ENCODE assay signal across 15 cellular contexts in the genomic region with DNA sequence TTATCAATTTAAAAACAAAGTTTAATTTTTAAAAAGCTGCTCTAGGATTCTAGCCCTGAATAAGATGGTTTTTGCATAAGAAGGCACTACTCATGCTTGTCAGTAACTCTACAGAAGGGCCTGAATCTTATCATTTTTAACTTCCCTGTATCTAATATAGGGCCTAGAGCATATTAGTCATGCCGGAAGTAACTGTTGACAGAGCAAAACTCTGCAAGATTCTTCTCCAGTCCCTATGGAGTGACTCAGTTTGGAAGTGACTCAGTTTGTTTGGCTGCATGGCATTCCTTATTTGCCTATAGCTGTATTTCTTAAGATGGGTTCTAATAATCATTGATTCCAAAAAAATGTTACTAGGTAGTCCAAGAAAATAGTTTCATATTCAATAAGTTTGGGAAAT.
DNase-seq lines count a peak whose midpoint lies in the region; ATAC-seq lines count a peak whose summit lies in the region.
"Had no signal": no experiment of that assay in that cellular context is flagged by ENCODE, and none has a peak within 500 bp of the region (broad histone marks: within the 10 kb centered on the region; RNA-seq: fewer than 3 reads in every experiment).

No MANE protein-coding gene starts in this region.

- no peaks in the 10 kb centered on the region for H3K79me1 ChIP-seq in mesendoderm (ENCODE audit: low read length)

- no peak overlapping the region for H2BK120ac ChIP-seq in mesendoderm (ENCODE audit: low read depth, low read length)

- H3K27me3 ChIP-seq in mesendoderm (ENCODE audit: insufficient read depth, low read length, poor library complexity) = no peaks in the 10 kb centered on the region
- H3K27me3 ChIP-seq: spleen had no signal

- ATAC-seq in HG03460 (IDR thresholded peaks at IDR 0.05; ENCODE audit: unreplicated experiment) = no peak
- ATAC-seq: natural killer cell had no signal

- no peak overlapping the region for H3K4ac ChIP-seq in mesendoderm (ENCODE audit: low read depth, low read length)

- H3K23ac ChIP-seq in mesendoderm (ENCODE audit: low read length) = no peak overlapping the region

- no peak overlapping the region for H2BK15ac ChIP-seq in mesendoderm (replicated peaks; ENCODE audit: low read depth)

- H3K4me2 ChIP-seq in mesendoderm (ENCODE audit: low read length) = no peak overlapping the region

- H4K5ac ChIP-seq in mesendoderm (ENCODE audit: low read length) = no peak overlapping the region

- no peaks in the 10 kb centered on the region for H3K36me3 ChIP-seq in mesendoderm (ENCODE audit: control insufficient read depth, insufficient read depth, low read length)
- H3K36me3 ChIP-seq: spleen had no signal

- no peaks in the 10 kb centered on the region for H3K4me1 ChIP-seq in mesendoderm (ENCODE audit: control insufficient read depth, low read depth, low read length)
- H3K4me1 ChIP-seq: spleen had no signal

- H4K8ac ChIP-seq in mesendoderm (ENCODE audit: low read depth, low read length) = no peak overlapping the region

- no peak overlapping the region for H3K4me3 ChIP-seq in mesendoderm (ENCODE audit: low read length)
- H3K4me3 ChIP-seq: spleen had no signal

- H3K27ac ChIP-seq in mesendoderm (ENCODE audit: low read depth, low read length) = no peak overlapping the region
- H3K27ac ChIP-seq: spleen had no signal

- H2BK5ac ChIP-seq in mesendoderm (ENCODE audit: low read length) = no peak overlapping the region

- no peak overlapping the region for H3K56ac ChIP-seq in mesendoderm (ENCODE audit: low read length)

- H3K9ac ChIP-seq in mesendoderm (ENCODE audit: low read length) = no peak overlapping the region

- H3K18ac ChIP-seq in mesendoderm (ENCODE audit: low read length) = no peak overlapping the region

- peak; percentile 85 for DNase-seq in ELR (ENCODE audit: low read depth)
- DNase-seq in OCI-M1 (lab: John Stamatoyannopoulos, UW) = peak; percentile 41
- DNase-seq in dedifferentiated amniotic fluid mesenchymal stem cell (ENCODE audit: extremely low spot score) = peak; percentile 36
- peak; percentile 35 for DNase-seq in mesendoderm
- DNase-seq in NCI-H1092 (lab: John Stamatoyannopoulos, UW) = no peak
- no peak for DNase-seq in activated gamma-delta T cell treated with Interleukin-2 at 50 U/mL for 16 hours
- DNase-seq in kidney glomerular epithelial cell (lab: John Stamatoyannopoulos, UW) = no peak
- DNase-seq: activated naive CD8-positive, alpha-beta T cell treated with anti-CD3 and anti-CD28 coated beads for 36 hours; effector memory CD4-positive, alpha-beta T cell; H7; natural killer cell; NCI-H1417; spleen; T-helper 1 cell had no signal

- WGBS in mesendoderm (ENCODE audit: extremely low coverage, insufficient coverage, low lambda C conversion rate) = no CpG with 5 or more reads among the region's 1 CpG

- H3K79me2 ChIP-seq in mesendoderm (ENCODE audit: control insufficient read depth, insufficient read depth, low read length) = no peaks in the 10 kb centered on the region

- no peak overlapping the region for H2AK5ac ChIP-seq in mesendoderm (ENCODE audit: low read length)

Comparison
In these comparisons a context has a peak if more than half of its experiments do, and no peak if none do; other contexts are left out.
1. DNase-seq: peak in ELR (single experiment), OCI-M1 (single experiment), dedifferentiated amniotic fluid mesenchymal stem cell (single experiment) and mesendoderm (single experiment); none in NCI-H1092 (single experiment), activated gamma-delta T cell treated with Interleukin-2 at 50 U/mL for 16 hours (single experiment) and kidney glomerular epithelial cell (single experiment).